ENCODE assay signal across 9 cellular contexts in genomic region chr11:103537904-103538502, GRCh38.
A peak's percentile ranks its signal among the peaks of the same experiment; 100 is the strongest.
DNase-seq lines count a peak whose midpoint lies in the region; ATAC-seq, FAIRE-seq and TF ChIP-seq lines count a peak whose summit lies in the region.
"Had no signal": no experiment of that assay in that cellular context is flagged by ENCODE, and none has a peak within 500 bp of the region (broad histone marks: within the 10 kb centered on the region; RNA-seq: fewer than 3 reads in every experiment).

No MANE protein-coding gene starts in this region.

- H3K9me3 ChIP-seq in A549 (peaks cover 9% of the 10 kb centered on the region; the same call in 2 of the 3 replicates), Panc1 (ENCODE audit: control insufficient read depth, insufficient read depth, low read depth, low read length) (no peaks in the 10 kb centered on the region)

- TF ChIP-seq CTCF in A549 (IDR thresholded peaks at IDR 0.05) (peak; percentile 22; the same call in 2 of the 3 replicates), GM12875 (IDR thresholded peaks at IDR 0.05; ENCODE audit: borderline replicate concordance, insufficient read depth, low read depth, low read length) (0 out of 2 replicates have a peak, but pooled peaks have one; percentile 6), Panc1 (IDR thresholded peaks at IDR 0.05) (peak; percentile 76; the same call in 1 of the 2 replicates)

- POLR2A ChIA-PET in A549 (lab: Yijun Ruan, JAX) (no interaction called here), Panc1 (lab: Charles Lee) (no interaction called here)

- no peak overlapping the region for H3K4me3 ChIP-seq in A549
- no peak overlapping the region for H3K4me3 ChIP-seq in GM12875 (ENCODE audit: low read depth, low read length)
- no peak overlapping the region for H3K4me3 ChIP-seq in Panc1 (ENCODE audit: low read depth in 2 of 2, low read length in 2 of 2)

- TF ChIP-seq RAD21 in A549 (conservative IDR thresholded peaks at IDR 0.05 in 1 of 2, IDR thresholded peaks at IDR 0.05 in 1 of 2): peak; percentile 15 to 21; a peak in 1 of 5 replicates

- intact Hi-C loops in Panc1 (cut with micrococcal nuclease; ENCODE audit: unreplicated experiment): loop anchor here (5.0 kb wide), 1 partner anchor 336 kb away; no protein-coding TSS in a partner anchor

- ATAC-seq in A549 (0 out of 6 replicates have a peak, but pooled peaks of 1 of the 2 experiments have one; percentile 53), Panc1 (no peak), GM18868 (IDR thresholded peaks at IDR 0.05; ENCODE audit: unreplicated experiment) (no peak)

- peaks cover under 1% of the 10 kb centered on the region for H3K4me1 ChIP-seq in A549
- no peaks in the 10 kb centered on the region for H3K4me1 ChIP-seq in Panc1 (ENCODE audit: control insufficient read depth, insufficient read depth, low read length)

- no peak for FAIRE-seq in A549 (lab: Jason Lieb, UNC)

- H3K27ac ChIP-seq in A549: no peak overlapping the region
- no peak overlapping the region for H3K27ac ChIP-seq in Panc1 (ENCODE audit: low read length)

- no peak for TF ChIP-seq POLR2A in A549 (IDR thresholded peaks at IDR 0.05; ENCODE audit: low read length)

- in situ Hi-C loops in Panc1 (cut with HindIII; ENCODE audit: low pct_unique_long_range_greater_than_20kb, low sequenced_read_pairs): no loop called here

- H3K4me2 ChIP-seq in A549: no peak overlapping the region

- TF ChIP-seq EP300 in A549 (IDR thresholded peaks at IDR 0.05): no peak

- DNase-seq in A549 (ENCODE audit: low read depth in 1 of 2, low spot score in 1 of 2): peak in 1 of 2 experiments; percentile 17
- DNase-seq in Panc1 (ENCODE audit: low read depth, low spot score): no peak
- peak; percentile 63 for DNase-seq in fibroblast of peridontal ligament (ENCODE audit: extremely low read depth)
- no peak for DNase-seq in stimulated activated naive CD4-positive, alpha-beta T cell (lab: John Stamatoyannopoulos, UW)
- no peak for DNase-seq in stimulated activated CD4-positive, alpha-beta T cell treated with anti-CD3 and anti-CD28 coated beads, Interleukin-1b, Interleukin-23, amount 100 ng/mL, for 48 hours
- DNase-seq in NCI-H2081 treated with DMSO at 0.1 percent for 48 hours (lab: John Stamatoyannopoulos, UW): no peak
- DNase-seq: naive B cell had no signal

- H3K27me3 ChIP-seq in Panc1 (ENCODE audit: control insufficient read depth, insufficient read depth, low read length): no peaks in the 10 kb centered on the region; the same call in 1 of the 2 replicates

- CTCF ChIA-PET in A549 (lab: Yijun Ruan, JAX): interaction anchor here (0.6 to 2.4 kb wide), 3 partner anchors 10 to 233 kb away, joined by 3 to 15 read pairs (median 3); no protein-coding TSS in a partner anchor
- CTCF ChIA-PET in Panc1 (lab: Charles Lee): interaction anchor here (0.5 kb wide), 1 partner anchor 222 kb away, joined by 3 read pairs; no protein-coding TSS in a partner anchor

- BruUV-seq in Panc1 (replicated peaks; lab: Mats Ljungman, UMichigan): no TSS peak

- H3K36me3 ChIP-seq in Panc1 (ENCODE audit: control insufficient read depth, insufficient read depth, low read length): no peaks in the 10 kb centered on the region

TF ChIP-seq in A549, 52 proteins besides CTCF, POLR2A, EP300 and RAD21:
- TF ChIP-seq HEYL (CRISPR knock-in tag; IDR thresholded peaks at IDR 0.05) (no peak), NFE2L2 (conservative IDR thresholded peaks at IDR 0.05; ENCODE audit: low read length) (no peak), CHD4 (IDR thresholded peaks at IDR 0.05; ENCODE audit: borderline replicate concordance) (no peak), SREBF2 (IDR thresholded peaks at IDR 0.05) (no peak), USF2 (IDR thresholded peaks at IDR 0.05) (no peak), HOXA7 (CRISPR knock-in tag; IDR thresholded peaks at IDR 0.05) (no peak), EHMT2 (IDR thresholded peaks at IDR 0.05; ENCODE audit: low read depth) (no peak), MAZ (IDR thresholded peaks at IDR 0.05; ENCODE audit: borderline replicate concordance, low read depth, low read length) (no peak), ZFP36 (IDR thresholded peaks at IDR 0.05; ENCODE audit: borderline replicate concordance, partially characterized antibody) (no peak)
- TF ChIP-seq, protein P1, sequence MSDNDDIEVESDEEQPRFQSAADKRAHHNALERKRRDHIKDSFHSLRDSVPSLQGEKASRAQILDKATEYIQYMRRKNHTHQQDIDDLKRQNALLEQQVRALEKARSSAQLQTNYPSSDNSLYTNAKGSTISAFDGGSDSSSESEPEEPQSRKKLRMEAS (IDR thresholded peaks at IDR 0.05): no peak
- TF ChIP-seq, protein P2, sequence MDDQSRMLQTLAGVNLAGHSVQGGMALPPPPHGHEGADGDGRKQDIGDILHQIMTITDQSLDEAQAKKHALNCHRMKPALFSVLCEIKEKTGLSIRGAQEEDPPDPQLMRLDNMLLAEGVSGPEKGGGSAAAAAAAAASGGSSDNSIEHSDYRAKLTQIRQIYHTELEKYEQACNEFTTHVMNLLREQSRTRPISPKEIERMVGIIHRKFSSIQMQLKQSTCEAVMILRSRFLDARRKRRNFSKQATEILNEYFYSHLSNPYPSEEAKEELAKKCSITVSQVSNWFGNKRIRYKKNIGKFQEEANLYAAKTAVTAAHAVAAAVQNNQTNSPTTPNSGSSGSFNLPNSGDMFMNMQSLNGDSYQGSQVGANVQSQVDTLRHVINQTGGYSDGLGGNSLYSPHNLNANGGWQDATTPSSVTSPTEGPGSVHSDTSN (IDR thresholded peaks at IDR 0.05): no peak

Comparison
In these comparisons a context has a peak if more than half of its experiments do, and no peak if none do; other contexts are left out.
1. CTCF ChIP-seq: peak in every context shown above with its lines; median percentile 76 in Panc1; 22 in A549; 6 in GM12875.